7 cellular contexts compared by ENCODE assay signal in genomic region chr3:130827486-130827885, GRCh38.
"Had no signal": no experiment of that assay in that cellular context is flagged by ENCODE, and none has a peak within 500 bp of the region (broad histone marks: within the 10 kb centered on the region; RNA-seq: fewer than 3 reads in every experiment).

No MANE protein-coding gene starts in this region.

- H3K9me3 Mint-ChIP-seq: HFFc6 had no signal

- H3K4me3 ChIP-seq: HAP-1, K562 had no signal

- H3K4me3 Mint-ChIP-seq: HFFc6 had no signal

- H3K36me3 ChIP-seq: HAP-1 had no signal

- DNase-seq: GOT3, H7, HFFc6, IMR-90 had no signal

- H3K27ac Mint-ChIP-seq: HFFc6 had no signal

- ATAC-seq: HCT116 had no signal

- H3K9me3 ChIP-seq: HAP-1 had no signal
